ENCODE assay signal across 8 cellular contexts in genomic region chr5:112848116-112848811, GRCh38. TPM values are rescaled to one million over a fixed set of nuclear protein-coding genes. Genes with fewer than 3 reads are reported as not detected.
DNase-seq lines count a peak whose midpoint lies in the region; ATAC-seq and TF ChIP-seq lines count a peak whose summit lies in the region.

No MANE protein-coding gene starts in this region.

- TF ChIP-seq POLR2A in prostate gland (IDR thresholded peaks at IDR 0.05): no peak

- H3K36me3 ChIP-seq in prostate gland: no peaks in the 10 kb centered on the region

- H3K4me3 ChIP-seq in prostate gland: no peak overlapping the region

- H3K4me1 ChIP-seq in prostate gland (replicated peaks): no peaks in the 10 kb centered on the region

- no peak overlapping the region for H3K27ac ChIP-seq in VCaP
- no peak overlapping the region for H3K27ac ChIP-seq in prostate gland

- WGBS in prostate gland: 46% methylated on average over 8 of the region's 8 CpGs

- TF ChIP-seq CTCF in VCaP (conservative IDR thresholded peaks at IDR 0.05): peak; percentile 70
- TF ChIP-seq CTCF in prostate gland (IDR thresholded peaks at IDR 0.05): peak in 3 of 4 experiments; percentile 36 to 48 (median 41)

- no peaks in the 10 kb centered on the region for H3K27me3 ChIP-seq in prostate gland (replicated peaks; ENCODE audit: insufficient read depth)

- H3K9me3 ChIP-seq in prostate gland: no peaks in the 10 kb centered on the region

- ATAC-seq in GM19324 (IDR thresholded peaks at IDR 0.05; ENCODE audit: low FRiP score, unreplicated experiment): peak; percentile 95
- peak; percentile 99 for ATAC-seq in HG03139 (IDR thresholded peaks at IDR 0.05; ENCODE audit: unreplicated experiment)

- DNase-seq in DMS153 (lab: John Stamatoyannopoulos, UW) (peak; percentile 35), NCI-H2107 treated with DMSO at 0.1 percent for 48 hours (lab: John Stamatoyannopoulos, UW; ENCODE audit: unreplicated experiment) (peak; percentile 74), glomerular visceral epithelial cell (ENCODE audit: extremely low spot score) (peak; percentile 62), prostate gland (ENCODE audit: low spot score) (no peak)
- no peak for DNase-seq in NK-92 treated with Interleukin-12 subunit alpha and Interleukin-12 subunit beta, amount 100 ng/mL, for 24 hours (lab: John Stamatoyannopoulos, UW)

- intact Hi-C loops in prostate gland (cut with DNase I): no loop called here

RNA-seq across cellular contexts. Expression of gene SRP19, which starts 12.8 kb away (rescaled TPM):
- total RNA-seq in prostate gland: 10 to 100 TPM; 25.3 to 95.0 TPM

Comparison
In these comparisons a context has a peak if more than half of its experiments do, and no peak if none do; other contexts are left out.
1. DNase-seq: peak in DMS153 (single experiment), NCI-H2107 treated with DMSO at 0.1 percent for 48 hours (single experiment) and glomerular visceral epithelial cell (single experiment); none in prostate gland (single experiment) and NK-92 treated with Interleukin-12 subunit alpha and Interleukin-12 subunit beta, amount 100 ng/mL, for 24 hours (single experiment).